In the genomic region with DNA sequence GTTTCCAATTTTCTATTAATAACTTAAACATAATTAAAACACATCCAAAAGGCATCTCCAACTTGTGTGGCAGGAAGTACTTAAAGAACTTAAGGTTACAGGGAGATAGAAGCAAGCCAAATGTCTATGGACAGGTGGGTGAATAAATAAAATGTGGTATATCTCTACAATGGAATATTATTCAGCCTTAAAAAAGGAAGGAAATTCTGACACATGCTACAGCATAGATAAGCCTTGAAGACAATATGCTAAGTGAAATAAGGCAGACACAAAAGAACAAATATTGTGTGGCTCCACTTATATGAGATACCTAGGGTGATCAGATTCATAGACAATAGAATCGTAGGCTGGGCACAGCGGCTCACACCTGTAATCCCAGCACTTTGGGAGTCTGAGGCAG, we compare ENCODE assay signal across 27 cellular contexts.
A peak's percentile ranks its signal among the peaks of the same experiment; 100 is the strongest.
DNase-seq lines count a peak whose midpoint lies in the region; ATAC-seq, FAIRE-seq and TF ChIP-seq lines count a peak whose summit lies in the region.
"Had no signal": no experiment of that assay in that cellular context is flagged by ENCODE, and none has a peak within 500 bp of the region (broad histone marks: within the 10 kb centered on the region; RNA-seq: fewer than 3 reads in every experiment).

No MANE protein-coding gene starts in this region.

- H3K9me1 ChIP-seq in K562 (ENCODE audit: control insufficient read depth, insufficient read depth, low read length): no peaks in the 10 kb centered on the region

- H3K4me1 ChIP-seq in K562 (replicated peaks in 1 of 2; ENCODE audit: control insufficient read depth in 2 of 2, insufficient read depth in 2 of 2, low read length in 2 of 2) (no peaks in the 10 kb centered on the region), breast epithelium (no peaks in the 10 kb centered on the region)
- H3K4me1 ChIP-seq: BE2C had no signal

- H3K27ac Mint-ChIP-seq in activated naive CD4-positive, alpha-beta T cell treated with anti-CD3 and anti-CD28 coated beads, Interleukin-2, amount 50 U/mL, for 72 hours: peak overlapping the region; percentile 23 to 58
- H3K27ac Mint-ChIP-seq: CD14-positive monocyte; CD4-positive, alpha-beta memory T cell; CD4-positive, CD25-positive, alpha-beta regulatory T cell; CD8-positive, alpha-beta memory T cell had no signal

- no peak for ATAC-seq in activated naive CD4-positive, alpha-beta T cell treated with anti-CD3 and anti-CD28 coated beads, Interleukin-2, amount 50 U/mL, for 72 hours
- ATAC-seq in K562 (no peak), GM18858 (IDR thresholded peaks at IDR 0.05; ENCODE audit: unreplicated experiment) (no peak)
- ATAC-seq: GM12878 had no signal

- TF ChIP-seq POLR2A in K562 (conservative IDR thresholded peaks at IDR 0.05) (no peak), breast epithelium (IDR thresholded peaks at IDR 0.05) (no peak)

- no peak for TF ChIP-seq RAD21 in K562 (CRISPR knock-in tag; conservative IDR thresholded peaks at IDR 0.05 in 1 of 2, IDR thresholded peaks at IDR 0.05 in 1 of 2)

- H3K4me2 ChIP-seq in K562 (ENCODE audit: insufficient read depth, low read length): no peak overlapping the region
- H3K4me2 ChIP-seq: BLaER1 had no signal

- in situ Hi-C loops in K562 (cut with MboI): no loop called here

- H2AFZ ChIP-seq in K562 (ENCODE audit: low read depth, low read length): no peak overlapping the region

- H3K79me2 ChIP-seq in K562 (ENCODE audit: control insufficient read depth, insufficient read depth, low read length): no peaks in the 10 kb centered on the region

- no peaks in the 10 kb centered on the region for H3K9me3 Mint-ChIP-seq in activated naive CD4-positive, alpha-beta T cell treated with anti-CD3 and anti-CD28 coated beads, Interleukin-2, amount 50 U/mL, for 72 hours
- H3K9me3 Mint-ChIP-seq: CD4-positive, alpha-beta memory T cell had no signal

- no TSS peak for BruUV-seq in K562 (replicated peaks; lab: Mats Ljungman, UMichigan)

- intact Hi-C loops in K562 (cut with micrococcal nuclease): no loop called here
- intact Hi-C loops in breast epithelium (cut with DNase I; ENCODE audit: low total_unique reads): no loop called here

- no peak overlapping the region for H3K27ac ChIP-seq in K562 (ENCODE audit: extremely low read depth, low read depth, low read length)
- no peak overlapping the region for H3K27ac ChIP-seq in breast epithelium
- H3K27ac ChIP-seq: BLaER1 had no signal

- no peaks in the 10 kb centered on the region for H4K20me1 ChIP-seq in K562 (replicated peaks; ENCODE audit: control insufficient read depth, insufficient read depth, low read length)
- H4K20me1 ChIP-seq: BLaER1 had no signal

- POLR2A ChIA-PET in K562 (lab: Yijun Ruan, JAX): no interaction called here

- TF ChIP-seq EP300 in K562 (IDR thresholded peaks at IDR 0.05; ENCODE audit: low read length): no peak

- H3K4me3 ChIP-seq in K562 (no peak overlapping the region), breast epithelium (no peak overlapping the region)
- H3K4me3 ChIP-seq: BLaER1, GM12878 had no signal

- no peak overlapping the region for H3K9ac ChIP-seq in K562 (ENCODE audit: insufficient read depth in 1 of 2, low read depth in 2 of 2, low read length in 2 of 2)
- H3K9ac ChIP-seq: BLaER1 had no signal

- H3K27me3 ChIP-seq in K562 (ENCODE audit: control insufficient read depth in 2 of 2, insufficient read depth in 2 of 2, low read length in 2 of 2): peaks cover 0 to 2% of the 10 kb centered on the region in 2 experiments; a peak in 3 of 5 replicates
- H3K27me3 ChIP-seq in breast epithelium: peaks cover 0 to 5% of the 10 kb centered on the region in 2 donors
- H3K27me3 ChIP-seq: BE2C, BLaER1 had no signal

- H3K36me3 ChIP-seq in K562 (ENCODE audit: control insufficient read depth, insufficient read depth, low read length) (no peaks in the 10 kb centered on the region), breast epithelium (no peaks in the 10 kb centered on the region)
- H3K36me3 ChIP-seq: BE2C, BLaER1 had no signal

- CTCF ChIA-PET in K562 (lab: Yijun Ruan, JAX; ENCODE audit: low intra/inter-chr PET ratio): interaction anchor here (1.1 to 1.3 kb wide), 2 partner anchors 288 to 464 kb away, joined by 3 to 4 read pairs; no protein-coding TSS in a partner anchor

- no peaks in the 10 kb centered on the region for H3K36me3 Mint-ChIP-seq in activated naive CD4-positive, alpha-beta T cell treated with anti-CD3 and anti-CD28 coated beads, Interleukin-2, amount 50 U/mL, for 72 hours
- H3K36me3 Mint-ChIP-seq: CD14-positive monocyte; CD4-positive, alpha-beta memory T cell; CD4-positive, CD25-positive, alpha-beta regulatory T cell; CD8-positive, alpha-beta memory T cell had no signal

- no peaks in the 10 kb centered on the region for H3K9me3 ChIP-seq in K562 (replicated peaks; ENCODE audit: control insufficient read depth, insufficient read depth, low read depth, low read length)
- H3K9me3 ChIP-seq in breast epithelium: no peaks in the 10 kb centered on the region
- H3K9me3 ChIP-seq: BE2C had no signal

- no peak for FAIRE-seq in K562 (lab: Jason Lieb, UNC)
- FAIRE-seq: A204.1, GM12878, GM12892, GM18507, GM19239 had no signal

- DNase-seq in activated naive CD4-positive, alpha-beta T cell treated with anti-CD3 and anti-CD28 coated beads, Interleukin-2, amount 50 U/mL, for 72 hours (ENCODE audit: low spot score in 2 of 2): no peak
- DNase-seq in activated naive CD4-positive, alpha-beta T cell (lab: John Stamatoyannopoulos, UW): no peak
- no peak for DNase-seq in K562 (ENCODE audit: extremely low read depth in 1 of 4, low spot score in 3 of 4)
- no peak for DNase-seq in breast epithelium (ENCODE audit: low spot score in 2 of 2)
- DNase-seq: 8988T; ACHN; BE2C; C1 segment of cervical spinal cord; CD4-positive, alpha-beta memory T cell; CD4-positive, CD25-positive, alpha-beta regulatory T cell; CD8-positive, alpha-beta memory T cell; COR-L47; DMS 273 treated with DMSO at 0.1 percent for 48 hours; DMS153; DMS53; DMS79; DND-41; EL; GDM1 had no signal

- WGBS in K562 (ENCODE audit: insufficient coverage, low coverage, missing lambda C conversion rate): 24% methylated on average over 2 of the region's 2 CpGs

- TF ChIP-seq CTCF in K562 (IDR thresholded peaks at IDR 0.05 in 2 of 3, conservative IDR thresholded peaks at IDR 0.05 in 1 of 3; ENCODE audit: insufficient read depth in 2 of 3, low read depth in 1 of 3, low read length in 3 of 3) (no peak), breast epithelium (IDR thresholded peaks at IDR 0.05) (no peak)

TF ChIP-seq in K562, 482 proteins besides CTCF, POLR2A, EP300 and RAD21:
- TF ChIP-seq ZNF146 (CRISPR knock-in tag; IDR thresholded peaks at IDR 0.05; ENCODE audit: unreplicated experiment): peak; percentile 32
- TF ChIP-seq, protein P1, sequence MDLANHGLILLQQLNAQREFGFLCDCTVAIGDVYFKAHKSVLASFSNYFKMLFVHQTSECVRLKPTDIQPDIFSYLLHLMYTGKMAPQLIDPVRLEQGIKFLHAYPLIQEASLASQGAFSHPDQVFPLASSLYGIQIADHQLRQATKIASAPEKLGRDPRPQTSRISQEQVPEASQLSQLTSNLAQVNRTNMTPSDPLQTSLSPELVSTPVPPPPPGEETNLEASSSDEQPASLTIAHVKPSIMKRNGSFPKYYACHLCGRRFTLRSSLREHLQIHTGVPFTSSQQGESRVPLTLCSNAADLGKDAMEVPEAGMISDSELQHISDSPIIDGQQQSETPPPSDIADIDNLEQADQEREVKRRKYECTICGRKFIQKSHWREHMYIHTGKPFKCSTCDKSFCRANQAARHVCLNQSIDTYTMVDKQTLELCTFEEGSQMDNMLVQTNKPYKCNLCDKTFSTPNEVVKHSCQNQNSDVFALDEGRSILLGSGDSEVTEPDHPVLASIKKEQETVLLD (IDR thresholded peaks at IDR 0.05): no peak
